8 cellular contexts compared by ENCODE assay signal in genomic region chr22:46070215-46070721, GRCh38.
DNase-seq lines count a peak whose midpoint lies in the region; ATAC-seq and TF ChIP-seq lines count a peak whose summit lies in the region.

No MANE protein-coding gene starts in this region.

- H2AFZ ChIP-seq in ACC112 (ENCODE audit: low read length, unreplicated experiment): no peak overlapping the region

- intact Hi-C loops in natural killer cell (cut with micrococcal nuclease): loop anchor here (5.0 kb wide), 2 partner anchors 33 to 63 kb away; no protein-coding TSS in a partner anchor

- TF ChIP-seq CTCF in natural killer cell (IDR thresholded peaks at IDR 0.05): no peak

- H3K36me3 Mint-ChIP-seq in T-helper 1 cell treated with Interleukin-12 subunit alpha and Interleukin-12 subunit beta and Interleukin-4 antibody, amounts not matched to agents 30 μg/mL and 1 μg/mL, for 36 hours (ENCODE audit: low read depth): peaks cover 3% of the 10 kb centered on the region
- no peaks in the 10 kb centered on the region for H3K36me3 Mint-ChIP-seq in natural killer cell

- no peaks in the 10 kb centered on the region for H3K9me3 Mint-ChIP-seq in T-helper 1 cell treated with Interleukin-12 subunit alpha and Interleukin-12 subunit beta and Interleukin-4 antibody, amounts not matched to agents 30 μg/mL and 1 μg/mL, for 36 hours
- H3K9me3 Mint-ChIP-seq in natural killer cell: no peaks in the 10 kb centered on the region

- peaks cover 86% of the 10 kb centered on the region for H3K79me2 ChIP-seq in ACC112 (ENCODE audit: control insufficient read depth, insufficient read depth, low read length, unreplicated experiment)

- DNase-seq in epithelial cell of prostate (ENCODE audit: low read depth, low spot score) (no peak), natural killer cell (no peak), hypothalamus (lab: John Stamatoyannopoulos, UW) (no peak), activated gamma-delta T cell treated with Interleukin-2 at 50 U/mL for 16 hours (no peak), NCI-H1048 (lab: John Stamatoyannopoulos, UW) (no peak)

- H3K27me3 ChIP-seq in ACC112 (ENCODE audit: insufficient read depth, low read length): no peaks in the 10 kb centered on the region

- H3K27ac ChIP-seq in ACC112 (ENCODE audit: low read depth, low read length) (peak overlapping the region; percentile 100), epithelial cell of prostate (peak overlapping the region; percentile 99)

- peaks cover 24% of the 10 kb centered on the region for H3K4me1 Mint-ChIP-seq in T-helper 1 cell treated with Interleukin-12 subunit alpha and Interleukin-12 subunit beta and Interleukin-4 antibody, amounts not matched to agents 30 μg/mL and 1 μg/mL, for 36 hours (ENCODE audit: low read depth)
- H3K4me1 Mint-ChIP-seq in natural killer cell: peaks cover 44 to 45% of the 10 kb centered on the region in 2 donors

- H3K36me3 ChIP-seq in ACC112 (ENCODE audit: insufficient read depth, low read length): peaks cover 10% of the 10 kb centered on the region

- H3K27ac Mint-ChIP-seq in T-helper 1 cell treated with Interleukin-12 subunit alpha and Interleukin-12 subunit beta and Interleukin-4 antibody, amounts not matched to agents 30 μg/mL and 1 μg/mL, for 36 hours: peak overlapping the region; percentile 79
- H3K27ac Mint-ChIP-seq in natural killer cell: peak overlapping the region; percentile 86 to 91

- no peaks in the 10 kb centered on the region for H3K4me1 ChIP-seq in ACC112 (ENCODE audit: control insufficient read depth, insufficient read depth, low read length, unreplicated experiment)

- peaks cover 10% of the 10 kb centered on the region for H3K27me3 Mint-ChIP-seq in T-helper 1 cell treated with Interleukin-12 subunit alpha and Interleukin-12 subunit beta and Interleukin-4 antibody, amounts not matched to agents 30 μg/mL and 1 μg/mL, for 36 hours (ENCODE audit: low read depth)
- no peaks in the 10 kb centered on the region for H3K27me3 Mint-ChIP-seq in natural killer cell (ENCODE audit: low read depth in 2 of 2)

- peak overlapping the region; percentile 75 for H3K4me3 ChIP-seq in ACC112 (ENCODE audit: low read depth, low read length)

- H3K4me3 Mint-ChIP-seq in T-helper 1 cell treated with Interleukin-12 subunit alpha and Interleukin-12 subunit beta and Interleukin-4 antibody, amounts not matched to agents 30 μg/mL and 1 μg/mL, for 36 hours: peak overlapping the region; percentile 75
- H3K4me3 Mint-ChIP-seq in natural killer cell: peak overlapping the region; percentile 88

- ATAC-seq in GM21423 (IDR thresholded peaks at IDR 0.05; ENCODE audit: unreplicated experiment) (peak; percentile 4), natural killer cell (peak; percentile 8 to 33 (median 20))
